ENCODE assay signal across 23 cellular contexts in the genomic region with DNA sequence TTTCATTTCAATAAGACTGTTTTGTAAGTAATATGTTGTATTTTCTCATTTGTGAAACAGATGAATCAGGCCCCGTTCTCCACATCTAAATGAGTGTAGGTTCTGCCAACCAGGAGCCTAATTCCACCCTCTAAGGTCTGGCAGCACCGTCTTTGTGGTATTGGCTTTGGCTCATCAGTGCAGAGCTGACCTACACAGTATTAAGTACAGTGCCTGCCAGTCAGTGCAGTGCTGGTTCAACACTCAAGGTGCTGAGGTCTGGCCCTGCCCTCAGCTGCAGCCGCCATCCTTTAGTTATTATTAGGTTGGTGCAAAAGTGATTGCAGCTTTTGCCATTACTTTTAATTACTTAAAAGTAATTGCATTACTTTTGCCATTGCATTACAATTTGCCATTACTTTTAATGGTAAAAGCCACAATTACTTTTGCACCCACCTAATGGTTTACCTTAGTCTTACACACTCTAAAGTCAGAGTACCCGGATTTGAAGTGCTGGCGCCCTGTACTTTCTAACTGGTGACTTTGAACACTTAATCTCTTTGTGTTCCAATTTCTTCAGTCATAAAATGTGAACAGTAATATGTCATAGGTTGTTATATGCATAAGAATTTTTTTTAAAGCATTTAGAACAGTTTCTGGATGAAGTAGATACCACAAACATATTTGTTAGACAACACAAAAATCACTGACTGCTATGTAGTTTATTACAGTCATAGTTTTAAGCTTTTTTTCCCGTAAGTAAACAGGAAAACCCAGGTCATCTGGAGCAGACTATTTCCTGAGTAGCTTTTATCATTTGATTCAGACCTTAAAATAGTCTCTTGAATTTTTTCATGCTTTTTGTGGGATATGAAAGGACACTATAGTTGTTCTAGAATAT.
A peak's percentile ranks its signal among the peaks of the same experiment; 100 is the strongest.
DNase-seq lines count a peak whose midpoint lies in the region; ATAC-seq and TF ChIP-seq lines count a peak whose summit lies in the region.
"Had no signal": no experiment of that assay in that cellular context is flagged by ENCODE, and none has a peak within 500 bp of the region (broad histone marks: within the 10 kb centered on the region; RNA-seq: fewer than 3 reads in every experiment).

No MANE protein-coding gene starts in this region.

- H3K4me1 ChIP-seq in right atrium auricular region: peaks cover 0 to 15% of the 10 kb centered on the region in 2 donors
- H3K4me1 ChIP-seq in heart right ventricle: peaks cover 7 to 26% (median 10%) of the 10 kb centered on the region in 9 donors
- peaks cover 0 to 31% (median 15%) of the 10 kb centered on the region in 4 donors for H3K4me1 ChIP-seq in transverse colon
- H3K4me1 ChIP-seq: foreskin keratinocyte, upper lobe of right lung had no signal

- no peak for TF ChIP-seq POLR2A in transverse colon (IDR thresholded peaks at IDR 0.05)

- H3K36me3 ChIP-seq in right atrium auricular region: peaks cover 12% of the 10 kb centered on the region
- peaks cover 0 to 65% (median 10%) of the 10 kb centered on the region in 9 donors for H3K36me3 ChIP-seq in heart right ventricle
- peaks cover 0 to 11% (median 3%) of the 10 kb centered on the region in 4 donors for H3K36me3 ChIP-seq in transverse colon

- intact Hi-C loops in Right ventricle myocardium inferior (cut with DNase I) (loop anchor here (1.0 kb wide), 1 partner anchor 100 kb away; no protein-coding TSS in a partner anchor), heart right ventricle (cut with DNase I) (loop anchor here in 3 of 10 donors (5.0 kb wide), 2 partner anchors 100 to 105 kb away; partner anchors contain the start of gene SYNE2 (in 2 of the 3)), transverse colon (cut with DNase I; ENCODE audit: low total_unique reads) (no loop called here)

- no peak overlapping the region for H3K4me3 Mint-ChIP-seq in T-helper 17 cell

- DNase-seq in Right ventricle myocardium inferior (ENCODE audit: missing footprints): no peak
- DNase-seq in right atrium auricular region (ENCODE audit: low spot score): no peak
- no peak for DNase-seq in T-helper 17 cell
- no peak for DNase-seq in heart right ventricle
- no peak for DNase-seq in transverse colon
- DNase-seq in Ammon's horn (ENCODE audit: low spot score): no peak
- no peak for DNase-seq in mucosa of gallbladder (ENCODE audit: low spot score)
- DNase-seq in H4 (ENCODE audit: low spot score): no peak
- DNase-seq: activated CD4-positive, alpha-beta T cell treated with anti-CD3 and anti-CD28 coated beads for 48 hours; C1 segment of cervical spinal cord; effector CD4-positive, alpha-beta T cell; EL; foreskin keratinocyte; hypothalamus; NCI-H1092 treated with DMSO at 0.1 percent for 48 hours; NCI-H1930; NCI-H526; RPMI8226; T-helper 2 cell; upper lobe of right lung had no signal

- peaks cover 8% of the 10 kb centered on the region for H3K36me3 Mint-ChIP-seq in T-helper 17 cell (ENCODE audit: low read depth)
- H3K36me3 Mint-ChIP-seq: activated naive CD4-positive, alpha-beta T cell treated with anti-CD3 and anti-CD28 coated beads, Interleukin-2, amount 50 U/mL, for 72 hours had no signal

- 62 to 64% methylated on average over 6 of the region's 6 CpGs for WGBS in heart right ventricle, 2 donors
- 58 to 64% methylated on average over 3 to 6 of the region's 6 CpGs for WGBS in transverse colon (ENCODE audit: low coverage in 1 of 2), 2 donors

- H3K27ac ChIP-seq in right atrium auricular region (peak overlapping the region in 1 of 2 donors; percentile 35), heart right ventricle (peak overlapping the region in 4 of 10 donors; percentile 46 to 54 (median 50)), transverse colon (peak overlapping the region; percentile 36 to 54 (median 48))
- H3K27ac ChIP-seq: foreskin keratinocyte, SK-N-MC, upper lobe of right lung had no signal

- H3K9me3 ChIP-seq in right atrium auricular region (no peaks in the 10 kb centered on the region), T-helper 17 cell (ENCODE audit: control insufficient read depth, low read length, poor library complexity, severe bottlenecking) (no peaks in the 10 kb centered on the region), heart right ventricle (no peaks in the 10 kb centered on the region), transverse colon (no peaks in the 10 kb centered on the region)
- H3K9me3 ChIP-seq: upper lobe of right lung had no signal

- in situ Hi-C loops in transverse colon (cut with MboI; ENCODE audit: low pct_ligation_motif_present in 1 of 4, low pct_unique_long_range_greater_than_20kb in 1 of 4, low sequenced_read_pairs in 3 of 4): no loop called here

- H3K4me3 ChIP-seq in right atrium auricular region (no peak overlapping the region), heart right ventricle (no peak overlapping the region), transverse colon (no peak overlapping the region)
- H3K4me3 ChIP-seq: SK-N-MC, upper lobe of right lung had no signal

- H3K27ac Mint-ChIP-seq in T-helper 17 cell: peak overlapping the region; percentile 75

- no peak for TF ChIP-seq EP300 in transverse colon (IDR thresholded peaks at IDR 0.05; ENCODE audit: low read depth)

- ATAC-seq in Right ventricle myocardium inferior: peak; percentile 84
- no peak for ATAC-seq in T-helper 17 cell
- peak in 7 of 8 donors; percentile 11 to 88 (median 81) for ATAC-seq in heart right ventricle
- ATAC-seq: activated naive CD4-positive, alpha-beta T cell treated with anti-CD3 and anti-CD28 coated beads, Interleukin-2, amount 50 U/mL, for 72 hours; foreskin keratinocyte; HCT116; upper lobe of right lung had no signal

- TF ChIP-seq CTCF in right atrium auricular region (IDR thresholded peaks at IDR 0.05): no peak
- no peak for TF ChIP-seq CTCF in heart right ventricle (IDR thresholded peaks at IDR 0.05)
- TF ChIP-seq CTCF in transverse colon (IDR thresholded peaks at IDR 0.05): no peak

- H3K4me1 Mint-ChIP-seq in T-helper 17 cell: peaks cover 11% of the 10 kb centered on the region

- H3K27me3 ChIP-seq in right atrium auricular region (no peaks in the 10 kb centered on the region), heart right ventricle (no peaks in the 10 kb centered on the region), transverse colon (no peaks in the 10 kb centered on the region)
- H3K27me3 ChIP-seq: foreskin keratinocyte, upper lobe of right lung had no signal

- H3K27me3 Mint-ChIP-seq in T-helper 17 cell: no peaks in the 10 kb centered on the region
